1 cellular context compared by ENCODE assay signal in the genomic region with DNA sequence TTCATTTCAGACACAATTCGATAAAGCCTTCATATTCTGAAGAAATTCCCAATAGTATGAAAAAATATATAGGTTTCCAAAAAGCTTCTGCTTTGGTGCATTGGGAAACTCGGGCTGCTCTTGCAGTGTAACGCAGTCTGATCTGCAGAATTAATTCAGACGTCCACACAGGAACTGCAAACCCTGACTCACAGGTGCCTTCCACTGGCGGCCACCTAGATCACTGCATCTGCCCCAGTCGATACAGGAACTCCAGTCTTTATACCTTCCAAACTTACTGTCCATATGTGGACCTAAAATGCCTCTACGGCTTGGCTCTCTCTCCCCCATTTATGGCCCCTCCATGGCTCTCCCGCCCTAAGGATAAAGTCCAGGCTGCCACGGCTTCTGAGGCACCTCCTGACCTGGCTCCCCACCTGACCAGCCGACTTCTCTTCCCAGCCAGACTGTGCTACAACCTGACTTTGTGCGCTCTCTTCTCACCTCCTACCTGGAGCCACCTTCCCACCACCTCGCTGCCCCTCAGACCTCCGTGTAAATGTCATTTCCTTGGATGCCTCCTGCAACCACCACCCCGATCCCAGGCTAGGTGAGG.
A peak's percentile ranks its signal among the peaks of the same experiment; 100 is the strongest.
TF ChIP-seq lines count a peak whose summit lies in the region.

No MANE protein-coding gene starts in this region.

TF ChIP-seq in HepG2, 621 proteins besides CTCF, POLR2A, EP300 and RAD21 (continued from another document and continues in another):
- no peak for TF ChIP-seq GTF3A (CRISPR knock-in tag; conservative IDR thresholded peaks at IDR 0.05)
- TF ChIP-seq NONO (IDR thresholded peaks at IDR 0.05): no peak
- TF ChIP-seq NONO (CRISPR knock-in tag; conservative IDR thresholded peaks at IDR 0.05): peak; percentile 73
- no peak for TF ChIP-seq ZNF430 (CRISPR knock-in tag; IDR thresholded peaks at IDR 0.05)
- TF ChIP-seq MTA1 (CRISPR knock-in tag; IDR thresholded peaks at IDR 0.05; ENCODE audit: borderline replicate concordance): no peak; the same call in 1 of the 2 replicates
- TF ChIP-seq, protein P1, sequence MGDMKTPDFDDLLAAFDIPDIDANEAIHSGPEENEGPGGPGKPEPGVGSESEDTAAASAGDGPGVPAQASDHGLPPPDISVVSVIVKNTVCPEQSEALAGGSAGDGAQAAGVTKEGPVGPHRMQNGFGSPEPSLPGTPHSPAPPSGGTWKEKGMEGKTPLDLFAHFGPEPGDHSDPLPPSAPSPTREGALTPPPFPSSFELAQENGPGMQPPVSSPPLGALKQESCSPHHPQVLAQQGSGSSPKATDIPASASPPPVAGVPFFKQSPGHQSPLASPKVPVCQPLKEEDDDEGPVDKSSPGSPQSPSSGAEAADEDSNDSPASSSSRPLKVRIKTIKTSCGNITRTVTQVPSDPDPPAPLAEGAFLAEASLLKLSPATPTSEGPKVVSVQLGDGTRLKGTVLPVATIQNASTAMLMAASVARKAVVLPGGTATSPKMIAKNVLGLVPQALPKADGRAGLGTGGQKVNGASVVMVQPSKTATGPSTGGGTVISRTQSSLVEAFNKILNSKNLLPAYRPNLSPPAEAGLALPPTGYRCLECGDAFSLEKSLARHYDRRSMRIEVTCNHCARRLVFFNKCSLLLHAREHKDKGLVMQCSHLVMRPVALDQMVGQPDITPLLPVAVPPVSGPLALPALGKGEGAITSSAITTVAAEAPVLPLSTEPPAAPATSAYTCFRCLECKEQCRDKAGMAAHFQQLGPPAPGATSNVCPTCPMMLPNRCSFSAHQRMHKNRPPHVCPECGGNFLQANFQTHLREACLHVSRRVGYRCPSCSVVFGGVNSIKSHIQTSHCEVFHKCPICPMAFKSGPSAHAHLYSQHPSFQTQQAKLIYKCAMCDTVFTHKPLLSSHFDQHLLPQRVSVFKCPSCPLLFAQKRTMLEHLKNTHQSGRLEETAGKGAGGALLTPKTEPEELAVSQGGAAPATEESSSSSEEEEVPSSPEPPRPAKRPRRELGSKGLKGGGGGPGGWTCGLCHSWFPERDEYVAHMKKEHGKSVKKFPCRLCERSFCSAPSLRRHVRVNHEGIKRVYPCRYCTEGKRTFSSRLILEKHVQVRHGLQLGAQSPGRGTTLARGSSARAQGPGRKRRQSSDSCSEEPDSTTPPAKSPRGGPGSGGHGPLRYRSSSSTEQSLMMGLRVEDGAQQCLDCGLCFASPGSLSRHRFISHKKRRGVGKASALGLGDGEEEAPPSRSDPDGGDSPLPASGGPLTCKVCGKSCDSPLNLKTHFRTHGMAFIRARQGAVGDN (CRISPR knock-in tag; IDR thresholded peaks at IDR 0.05): peak; percentile 75
- peak; percentile 80 for TF ChIP-seq HNF4A (CRISPR knock-in tag; IDR thresholded peaks at IDR 0.05)
- peak; percentile 74; the same call in 1 of the 2 replicates for TF ChIP-seq ZKSCAN5 (CRISPR knock-in tag; IDR thresholded peaks at IDR 0.05)
- TF ChIP-seq ZNF383 (CRISPR knock-in tag; IDR thresholded peaks at IDR 0.05; ENCODE audit: borderline replicate concordance): no peak
- no peak for TF ChIP-seq RBFOX2 (IDR thresholded peaks at IDR 0.05; ENCODE audit: low read depth, low read length)
- TF ChIP-seq ZSCAN25 (CRISPR knock-in tag; IDR thresholded peaks at IDR 0.05): no peak
- TF ChIP-seq ZNF292 (CRISPR knock-in tag; IDR thresholded peaks at IDR 0.05; ENCODE audit: borderline replicate concordance, low read depth): peak; percentile 14; the same call in 1 of the 2 replicates
- peak; percentile 70 for TF ChIP-seq ZEB1 (IDR thresholded peaks at IDR 0.05; ENCODE audit: insufficient replicate concordance, low read depth)
- TF ChIP-seq MIER2 (CRISPR knock-in tag; IDR thresholded peaks at IDR 0.05): no peak
- no peak for TF ChIP-seq DNMT1 (CRISPR knock-in tag; IDR thresholded peaks at IDR 0.05)
- TF ChIP-seq CEBPG (CRISPR knock-in tag; IDR thresholded peaks at IDR 0.05): no peak
- TF ChIP-seq TRAFD1 (CRISPR knock-in tag; IDR thresholded peaks at IDR 0.05; ENCODE audit: borderline replicate concordance): no peak
- TF ChIP-seq NBN (conservative IDR thresholded peaks at IDR 0.05): no peak
- no peak for TF ChIP-seq ZNF800 (CRISPR knock-in tag; IDR thresholded peaks at IDR 0.05)
- TF ChIP-seq ZNF780A (CRISPR knock-in tag; IDR thresholded peaks at IDR 0.05): no peak
- no peak; the same call in 1 of the 2 replicates for TF ChIP-seq ZNF629 (CRISPR knock-in tag; conservative IDR thresholded peaks at IDR 0.05)
- no peak for TF ChIP-seq ZNF556 (CRISPR knock-in tag; IDR thresholded peaks at IDR 0.05; ENCODE audit: borderline replicate concordance)
- 0 out of 2 replicates have a peak, but pooled peaks have one; percentile 14 for TF ChIP-seq ISL2 (CRISPR knock-in tag; IDR thresholded peaks at IDR 0.05)
- TF ChIP-seq ATAD3A (CRISPR knock-in tag; IDR thresholded peaks at IDR 0.05): no peak
- TF ChIP-seq CCDC6 (CRISPR knock-in tag; IDR thresholded peaks at IDR 0.05): no peak
- no peak for TF ChIP-seq ARNT (IDR thresholded peaks at IDR 0.05)
- TF ChIP-seq FOSL2 (CRISPR knock-in tag; IDR thresholded peaks at IDR 0.05): no peak
- TF ChIP-seq ZBTB8A (CRISPR knock-in tag; IDR thresholded peaks at IDR 0.05; ENCODE audit: borderline replicate concordance, low read depth): no peak
- peak; percentile 38 for TF ChIP-seq STAG1 (CRISPR knock-in tag; IDR thresholded peaks at IDR 0.05)
- TF ChIP-seq CAMTA2 (CRISPR knock-in tag; IDR thresholded peaks at IDR 0.05; ENCODE audit: borderline replicate concordance): no peak
- peak; percentile 47 for TF ChIP-seq MED1 (CRISPR knock-in tag; IDR thresholded peaks at IDR 0.05)
- no peak for TF ChIP-seq ZNF230 (CRISPR knock-in tag; IDR thresholded peaks at IDR 0.05)
- TF ChIP-seq ERF (CRISPR knock-in tag; IDR thresholded peaks at IDR 0.05): no peak
- 0 out of 2 replicates have a peak, but pooled peaks have one; percentile 7 for TF ChIP-seq KMT2B (CRISPR knock-in tag; IDR thresholded peaks at IDR 0.05)
- TF ChIP-seq MXI1 (IDR thresholded peaks at IDR 0.05; ENCODE audit: borderline replicate concordance, low read depth, low read length): no peak
- TF ChIP-seq ATM (IDR thresholded peaks at IDR 0.05; ENCODE audit: borderline replicate concordance): no peak
- TF ChIP-seq ATF2 (CRISPR knock-in tag; IDR thresholded peaks at IDR 0.05): no peak
- TF ChIP-seq, protein P2, sequence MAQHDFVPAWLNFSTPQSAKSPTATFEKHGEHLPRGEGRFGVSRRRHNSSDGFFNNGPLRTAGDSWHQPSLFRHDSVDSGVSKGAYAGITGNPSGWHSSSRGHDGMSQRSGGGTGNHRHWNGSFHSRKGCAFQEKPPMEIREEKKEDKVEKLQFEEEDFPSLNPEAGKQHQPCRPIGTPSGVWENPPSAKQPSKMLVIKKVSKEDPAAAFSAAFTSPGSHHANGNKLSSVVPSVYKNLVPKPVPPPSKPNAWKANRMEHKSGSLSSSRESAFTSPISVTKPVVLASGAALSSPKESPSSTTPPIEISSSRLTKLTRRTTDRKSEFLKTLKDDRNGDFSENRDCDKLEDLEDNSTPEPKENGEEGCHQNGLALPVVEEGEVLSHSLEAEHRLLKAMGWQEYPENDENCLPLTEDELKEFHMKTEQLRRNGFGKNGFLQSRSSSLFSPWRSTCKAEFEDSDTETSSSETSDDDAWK (CRISPR knock-in tag; IDR thresholded peaks at IDR 0.05): no peak
- peak; percentile 55 for TF ChIP-seq GATAD2A (CRISPR knock-in tag; IDR thresholded peaks at IDR 0.05)
- no peak for TF ChIP-seq ZNF207 (IDR thresholded peaks at IDR 0.05; ENCODE audit: borderline replicate concordance)
- TF ChIP-seq ZSCAN29 (CRISPR knock-in tag; conservative IDR thresholded peaks at IDR 0.05): 0 out of 2 replicates have a peak, but pooled peaks have one; percentile 30
- TF ChIP-seq ZFYVE20 (CRISPR knock-in tag; IDR thresholded peaks at IDR 0.05; ENCODE audit: borderline replicate concordance, low read depth): no peak
- TF ChIP-seq NRL (CRISPR knock-in tag; IDR thresholded peaks at IDR 0.05; ENCODE audit: borderline replicate concordance): peak; percentile 15; the same call in 1 of the 2 replicates
- TF ChIP-seq, protein P3, sequence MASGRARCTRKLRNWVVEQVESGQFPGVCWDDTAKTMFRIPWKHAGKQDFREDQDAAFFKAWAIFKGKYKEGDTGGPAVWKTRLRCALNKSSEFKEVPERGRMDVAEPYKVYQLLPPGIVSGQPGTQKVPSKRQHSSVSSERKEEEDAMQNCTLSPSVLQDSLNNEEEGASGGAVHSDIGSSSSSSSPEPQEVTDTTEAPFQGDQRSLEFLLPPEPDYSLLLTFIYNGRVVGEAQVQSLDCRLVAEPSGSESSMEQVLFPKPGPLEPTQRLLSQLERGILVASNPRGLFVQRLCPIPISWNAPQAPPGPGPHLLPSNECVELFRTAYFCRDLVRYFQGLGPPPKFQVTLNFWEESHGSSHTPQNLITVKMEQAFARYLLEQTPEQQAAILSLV (CRISPR knock-in tag; IDR thresholded peaks at IDR 0.05; ENCODE audit: borderline replicate concordance): 0 out of 2 replicates have a peak, but pooled peaks have one; percentile 49
- no peak for TF ChIP-seq GZF1 (CRISPR knock-in tag; IDR thresholded peaks at IDR 0.05)
- no peak for TF ChIP-seq ZNF3 (CRISPR knock-in tag; IDR thresholded peaks at IDR 0.05)
- no peak for TF ChIP-seq ZNF142 (CRISPR knock-in tag; IDR thresholded peaks at IDR 0.05)
- TF ChIP-seq ZNF775 (CRISPR knock-in tag; IDR thresholded peaks at IDR 0.05; ENCODE audit: borderline replicate concordance): no peak
